ENCODE assay signal across 27 cellular contexts in the genomic region with DNA sequence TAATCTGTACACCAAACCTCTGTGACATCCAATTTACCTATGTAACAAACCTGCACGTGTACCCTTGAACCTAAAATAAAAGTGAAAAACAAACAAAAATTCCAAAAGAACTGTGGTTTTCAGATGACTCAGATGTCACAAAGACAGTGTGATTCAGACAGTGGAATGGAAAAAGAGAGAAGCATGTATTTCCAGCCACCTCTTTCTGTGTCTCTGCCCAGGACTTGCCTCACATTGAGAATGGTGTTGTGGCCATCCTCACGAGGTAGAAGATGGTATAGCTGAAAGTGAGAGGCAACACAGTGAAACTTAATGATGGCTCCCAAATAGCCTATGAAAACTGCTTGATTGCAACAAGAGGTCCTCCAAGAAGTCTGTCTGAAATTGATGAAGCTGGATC.
DNase-seq lines count a peak whose midpoint lies in the region; ATAC-seq, FAIRE-seq and TF ChIP-seq lines count a peak whose summit lies in the region.
"Had no signal": no experiment of that assay in that cellular context is flagged by ENCODE, and none has a peak within 500 bp of the region (broad histone marks: within the 10 kb centered on the region; RNA-seq: fewer than 3 reads in every experiment).

No MANE protein-coding gene starts in this region.

- H3K4me2 ChIP-seq in mammary epithelial cell (ENCODE audit: insufficient read depth, low read depth, low read length) (no peak overlapping the region), PC-3 (ENCODE audit: low read length) (peak overlapping the region; percentile 75)

- in situ Hi-C loops in mammary epithelial cell (cut with MboI; ENCODE audit: low sequenced_read_pairs in 2 of 2), result no loop called here

- H3K4me1 ChIP-seq in mammary epithelial cell (ENCODE audit: insufficient read depth, low read length) (no peaks in the 10 kb centered on the region), PC-3 (ENCODE audit: insufficient read depth, low read length) (peaks cover 27% of the 10 kb centered on the region)
- H3K4me1 ChIP-seq: BE2C, breast epithelium, upper lobe of right lung had no signal

- H3K79me2 ChIP-seq in mammary epithelial cell (ENCODE audit: insufficient read depth, low read length) (no peaks in the 10 kb centered on the region), PC-3 (ENCODE audit: low read length) (no peaks in the 10 kb centered on the region)

- TF ChIP-seq POLR2A in GM12892 (IDR thresholded peaks at IDR 0.05; ENCODE audit: low read depth, low read length), result no peak

- no peaks in the 10 kb centered on the region for H3K9me2 ChIP-seq in PC-3 (replicated peaks; ENCODE audit: low read length)

- H3K4me3 ChIP-seq in mammary epithelial cell (replicated peaks in 1 of 3; ENCODE audit: insufficient read depth in 1 of 3, low read depth in 2 of 3, low read length in 3 of 3) (no peak overlapping the region), PC-3 (ENCODE audit: low read length) (peak overlapping the region; percentile 29; the same call in 1 of the 2 replicates), fibroblast of mammary gland (ENCODE audit: control insufficient read depth, low read depth, low read length) (no peak overlapping the region)
- H3K4me3 ChIP-seq: breast epithelium, coronary artery, upper lobe of right lung had no signal

- H3K36me3 Mint-ChIP-seq in MCF 10A (ENCODE audit: insufficient read depth, unreplicated experiment), result no peaks in the 10 kb centered on the region
- H3K36me3 Mint-ChIP-seq: memory B cell had no signal

- WGBS in mammary epithelial cell (ENCODE audit: low coverage, missing lambda C conversion rate), result 42% methylated on average over 2 of the region's 2 CpGs

- CTCF ChIA-PET in MCF 10A (lab: Yijun Ruan, JAX) (no interaction called here), mammary epithelial cell (lab: Charles Lee; ENCODE audit: low non-redundant PET) (no interaction called here), PC-3 (lab: Charles Lee) (no interaction called here)

- intact Hi-C loops in MCF 10A (cut with micrococcal nuclease), result no loop called here
- intact Hi-C loops in mammary epithelial cell (cut with micrococcal nuclease), result no loop called here
- intact Hi-C loops in PC-3 (cut with micrococcal nuclease), result no loop called here

- POLR2A ChIA-PET in MCF 10A (lab: Yijun Ruan, JAX) (interaction anchor here (1.7 kb wide), 1 partner anchor 10 kb away, joined by 4 read pairs; no protein-coding TSS in a partner anchor), PC-3 (lab: Charles Lee; ENCODE audit: unreplicated experiment) (no interaction called here)

- no peaks in the 10 kb centered on the region for H3K27me3 Mint-ChIP-seq in MCF 10A (ENCODE audit: insufficient read depth, unreplicated experiment)

- no peaks in the 10 kb centered on the region for H3F3A ChIP-seq in PC-3 (ENCODE audit: low read length, unreplicated experiment)

- H4K20me1 ChIP-seq in mammary epithelial cell (ENCODE audit: insufficient read depth, low read length), result no peaks in the 10 kb centered on the region
- H4K20me1 ChIP-seq in PC-3 (ENCODE audit: low read length), result no peaks in the 10 kb centered on the region

- H3K27ac ChIP-seq in mammary epithelial cell (ENCODE audit: insufficient read depth, low read depth, low read length) (no peak overlapping the region), PC-3 (ENCODE audit: low read length) (peak overlapping the region; percentile 97)
- H3K27ac ChIP-seq: 22Rv1, breast epithelium, coronary artery, neutrophil, upper lobe of right lung had no signal

- H3K27me3 ChIP-seq in mammary epithelial cell (ENCODE audit: insufficient read depth, low read length), result no peaks in the 10 kb centered on the region
- H3K27me3 ChIP-seq in PC-3 (ENCODE audit: low read length), result no peaks in the 10 kb centered on the region
- H3K27me3 ChIP-seq: BE2C, breast epithelium, neutrophil, upper lobe of right lung had no signal

- H3K27ac Mint-ChIP-seq in MCF 10A (ENCODE audit: low read depth, unreplicated experiment), result no peak overlapping the region
- H3K27ac Mint-ChIP-seq: memory B cell had no signal

- H3K9me3 ChIP-seq in mammary epithelial cell (replicated peaks; ENCODE audit: insufficient read depth, low read length), result no peaks in the 10 kb centered on the region
- no peaks in the 10 kb centered on the region for H3K9me3 ChIP-seq in PC-3 (ENCODE audit: low read length)
- H3K9me3 ChIP-seq: BE2C, breast epithelium, neutrophil, upper lobe of right lung had no signal

- H3K36me3 ChIP-seq in mammary epithelial cell (ENCODE audit: insufficient read depth, low read length), result no peaks in the 10 kb centered on the region
- no peaks in the 10 kb centered on the region for H3K36me3 ChIP-seq in PC-3 (ENCODE audit: low read depth, low read length)
- H3K36me3 ChIP-seq: BE2C, breast epithelium, neutrophil, upper lobe of right lung had no signal

- peak; percentile 55 for ATAC-seq in PC-3
- ATAC-seq: esophagus mucosa, upper lobe of right lung had no signal

- no peak for FAIRE-seq in urothelium cell line (lab: Jason Lieb, UNC)
- no peak for FAIRE-seq in GM12892 (lab: Jason Lieb, UNC)
- FAIRE-seq: HTR-8/SVneo had no signal

- H2AFZ ChIP-seq in mammary epithelial cell (ENCODE audit: low read depth, low read length) (no peak overlapping the region), PC-3 (ENCODE audit: low read length) (no peak overlapping the region)

- DNase-seq in MCF 10A (ENCODE audit: unreplicated experiment), result peak; percentile 64
- no peak for DNase-seq in mammary epithelial cell
- peak; percentile 79 for DNase-seq in PC-3
- DNase-seq in fibroblast of mammary gland (ENCODE audit: low read depth), result peak; percentile 80
- peak; percentile 35 for DNase-seq in urothelium cell line (ENCODE audit: low spot score)
- DNase-seq in GM12892 (ENCODE audit: insufficient read length), result no peak
- no peak for DNase-seq in NCI-H748 treated with DMSO at 0.1 percent for 48 hours (lab: John Stamatoyannopoulos, UW)
- DNase-seq in occipital lobe (lab: John Stamatoyannopoulos, UW), result no peak
- DNase-seq: activated CD4-positive, alpha-beta T cell treated with anti-CD3 and anti-CD28 coated beads for 4 hours; activated CD8-positive, alpha-beta memory T cell treated with anti-CD3 and anti-CD28 coated beads for 24 hours; activated gamma-delta T cell; activated T-cell treated with anti-CD3 and anti-CD28 coated beads, Interleukin-2, amount 50 U/mL, for 1 hour; BE2C; DMS79 treated with DMSO at 0.1 percent for 48 hours; glutamatergic neuron; KG1; NCI-H1694; NCI-H2171; NCI-H524 treated with DMSO at 0.1 percent for 48 hours; upper lobe of right lung had no signal

- dilution Hi-C loops in mammary epithelial cell (cut with HindIII; ENCODE audit: low sequenced_read_pairs), result no loop called here

- no peak overlapping the region for H3K4me3 Mint-ChIP-seq in MCF 10A (ENCODE audit: unreplicated experiment)
- H3K4me3 Mint-ChIP-seq: memory B cell had no signal

- H3K9me3 Mint-ChIP-seq in MCF 10A (ENCODE audit: unreplicated experiment), result no peaks in the 10 kb centered on the region

- TF ChIP-seq CTCF in MCF 10A (IDR thresholded peaks at IDR 0.05; ENCODE audit: unreplicated experiment) (no peak), mammary epithelial cell (conservative IDR thresholded peaks at IDR 0.05 in 1 of 2, IDR thresholded peaks at IDR 0.05 in 1 of 2; ENCODE audit: extremely low read depth in 1 of 2, insufficient read depth in 1 of 2, low read depth in 1 of 2, low read length in 2 of 2) (no peak), PC-3 (conservative IDR thresholded peaks at IDR 0.05; ENCODE audit: low read depth, low read length) (no peak), fibroblast of mammary gland (conservative IDR thresholded peaks at IDR 0.05; ENCODE audit: control insufficient read depth, insufficient read depth, low read depth, low read length) (no peak)

- H3K4me1 Mint-ChIP-seq in MCF 10A (ENCODE audit: insufficient read depth, unreplicated experiment), result peaks cover 16% of the 10 kb centered on the region
- H3K4me1 Mint-ChIP-seq: memory B cell had no signal

- BruUV-seq in MCF 10A (replicated peaks; lab: Mats Ljungman, UMichigan) (no TSS peak), mammary epithelial cell (replicated peaks; lab: Mats Ljungman, UMichigan) (no TSS peak), PC-3 (replicated peaks; lab: Mats Ljungman, UMichigan) (no TSS peak)

- H3K9ac ChIP-seq in mammary epithelial cell (ENCODE audit: insufficient read depth, low read length), result no peak overlapping the region
- peak overlapping the region; percentile 67 for H3K9ac ChIP-seq in PC-3 (ENCODE audit: low read length)

Comparison
In these comparisons a context has a peak if more than half of its experiments do, and no peak if none do; other contexts are left out.
1. DNase-seq: peak in MCF 10A (single experiment), PC-3 (single experiment), fibroblast of mammary gland (single experiment) and urothelium cell line (single experiment); none in mammary epithelial cell (single experiment), GM12892 (single experiment), NCI-H748 treated with DMSO at 0.1 percent for 48 hours (single experiment) and occipital lobe (single experiment).